Comparison of ENCODE assay signal across 16 cellular contexts in genomic region chr15:101019351-101019750, GRCh38.
"Had no signal": no experiment of that assay in that cellular context is flagged by ENCODE, and none has a peak within 500 bp of the region (broad histone marks: within the 10 kb centered on the region; RNA-seq: fewer than 3 reads in every experiment).

No MANE protein-coding gene starts in this region.

- H3K9me3 ChIP-seq: esophagus squamous epithelium, lower lobe of right lung, pancreas, thyroid gland, uterus had no signal

- H3K27me3 Mint-ChIP-seq: activated naive CD8-positive, alpha-beta T cell treated with anti-CD3 and anti-CD28 coated beads, Interleukin-2, amount 10 ng/mL, durations not matched to agents 7 days and 5 days had no signal

- H3K36me3 ChIP-seq: pancreas, thyroid gland, uterus had no signal

- H3K4me3 ChIP-seq: esophagus squamous epithelium, lower lobe of right lung, pancreas, thyroid gland, uterus had no signal

- DNase-seq: activated CD4-positive, alpha-beta T cell treated with anti-CD3 and anti-CD28 coated beads for 1 hour; activated CD4-positive, alpha-beta T cell treated with anti-CD3 and anti-CD28 coated beads, Interleukin-2, amount 50 U/mL, for 4 hours; activated naive CD4-positive, alpha-beta T cell; activated naive CD8-positive, alpha-beta T cell treated with anti-CD3 and anti-CD28 coated beads, Interleukin-2, amount 10 ng/mL, durations not matched to agents 7 days and 5 days; esophagus squamous epithelium; hippocampal formation; kidney glomerular epithelial cell; lower lobe of right lung; pancreas; stimulated activated CD4-positive, alpha-beta T cell treated with anti-CD3 and anti-CD28 coated beads, Interleukin-12 subunit alpha, Interleukin-12 subunit beta, amount 100 ng/mL, for 4 hours; thyroid gland had no signal

- H3K27ac Mint-ChIP-seq: activated naive CD8-positive, alpha-beta T cell treated with anti-CD3 and anti-CD28 coated beads, Interleukin-2, amount 10 ng/mL, durations not matched to agents 7 days and 5 days; activated T-helper 1 cell treated with anti-CD3 and anti-CD28 coated beads, Interleukin-12 subunit alpha, Interleukin-12 subunit beta, Interleukin-2, Interleukin-4 antibody, amounts not matched to agents 30 ng/mL and 10 ng/mL and 1 ng/mL, durations not matched to agents 14 hours and 24 hours and 36 hours; mesothelial cell of epicardium; stimulated activated effector memory CD8-positive, alpha-beta T cell treated with anti-CD3 and anti-CD28 coated beads, Interleukin-12 subunit alpha, Interleukin-12 subunit beta, amount 100 ng/mL, for 72 hours had no signal

- ATAC-seq: lower lobe of right lung; pancreas; stimulated activated effector memory CD8-positive, alpha-beta T cell treated with anti-CD3 and anti-CD28 coated beads, Interleukin-12 subunit alpha, Interleukin-12 subunit beta, amount 100 ng/mL, for 72 hours had no signal

- H3K27ac ChIP-seq: esophagus squamous epithelium, lower lobe of right lung, pancreas, thyroid gland, uterus, VCaP had no signal

- H3K4me1 ChIP-seq: pancreas, thyroid gland, uterus had no signal

- H3K36me3 Mint-ChIP-seq: activated naive CD8-positive, alpha-beta T cell treated with anti-CD3 and anti-CD28 coated beads, Interleukin-2, amount 10 ng/mL, durations not matched to agents 7 days and 5 days; mesothelial cell of epicardium had no signal

- H3K27me3 ChIP-seq: esophagus squamous epithelium, pancreas, thyroid gland, uterus had no signal

- H3K9me3 Mint-ChIP-seq: activated naive CD8-positive, alpha-beta T cell treated with anti-CD3 and anti-CD28 coated beads, Interleukin-2, amount 10 ng/mL, durations not matched to agents 7 days and 5 days; activated T-helper 1 cell treated with anti-CD3 and anti-CD28 coated beads, Interleukin-12 subunit alpha, Interleukin-12 subunit beta, Interleukin-2, Interleukin-4 antibody, amounts not matched to agents 30 ng/mL and 10 ng/mL and 1 ng/mL, durations not matched to agents 14 hours and 24 hours and 36 hours; mesothelial cell of epicardium; stimulated activated effector memory CD8-positive, alpha-beta T cell treated with anti-CD3 and anti-CD28 coated beads, Interleukin-12 subunit alpha, Interleukin-12 subunit beta, amount 100 ng/mL, for 72 hours had no signal

- H3K4me3 Mint-ChIP-seq: activated naive CD8-positive, alpha-beta T cell treated with anti-CD3 and anti-CD28 coated beads, Interleukin-2, amount 10 ng/mL, durations not matched to agents 7 days and 5 days; activated T-helper 1 cell treated with anti-CD3 and anti-CD28 coated beads, Interleukin-12 subunit alpha, Interleukin-12 subunit beta, Interleukin-2, Interleukin-4 antibody, amounts not matched to agents 30 ng/mL and 10 ng/mL and 1 ng/mL, durations not matched to agents 14 hours and 24 hours and 36 hours; mesothelial cell of epicardium; stimulated activated effector memory CD8-positive, alpha-beta T cell treated with anti-CD3 and anti-CD28 coated beads, Interleukin-12 subunit alpha, Interleukin-12 subunit beta, amount 100 ng/mL, for 72 hours had no signal
